ENCODE assay signal across 18 cellular contexts in the genomic region with DNA sequence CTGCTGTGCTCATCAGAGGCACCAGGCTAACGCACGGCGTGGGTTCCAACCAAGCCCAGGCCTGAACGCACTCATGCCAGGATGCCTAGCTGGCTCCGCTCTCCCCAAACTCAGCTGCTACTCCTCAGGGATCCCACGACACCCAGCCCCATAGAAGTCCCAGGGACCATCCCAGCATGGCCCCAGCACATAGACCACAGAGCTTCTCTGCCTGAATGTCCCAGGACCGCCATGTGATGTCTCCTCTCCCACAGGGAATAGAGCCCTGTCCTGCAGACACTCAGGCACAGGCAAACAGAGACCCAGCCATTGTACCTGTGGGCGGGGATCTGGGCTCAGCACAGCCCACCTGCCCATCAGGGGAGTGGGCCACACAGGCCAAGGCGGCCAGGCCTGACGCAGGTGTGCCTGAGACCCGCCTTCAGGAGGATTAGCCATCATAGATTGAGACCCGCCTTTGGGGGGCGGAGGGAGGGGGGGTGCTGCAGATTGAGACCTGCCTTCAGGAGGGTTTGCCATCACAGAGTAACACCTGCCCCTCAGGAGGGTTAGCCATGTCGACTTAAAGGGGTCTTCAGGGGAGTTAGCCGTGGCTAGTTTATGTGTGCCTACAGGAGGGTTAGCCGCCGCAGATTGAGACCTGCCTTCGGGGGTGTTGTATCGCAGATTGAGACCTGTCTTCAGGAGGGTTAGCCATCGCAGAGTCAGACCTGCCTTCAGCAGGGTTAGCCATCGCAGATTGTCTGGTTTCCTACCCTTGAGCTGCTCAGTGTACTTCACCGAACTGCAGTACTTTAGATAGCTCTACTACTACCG. TPM values are rescaled to one million over a fixed set of nuclear protein-coding genes. Genes with fewer than 3 reads are reported as not detected.
DNase-seq lines count a peak whose midpoint lies in the region; ATAC-seq, FAIRE-seq and TF ChIP-seq lines count a peak whose summit lies in the region.
"Had no signal": no experiment of that assay in that cellular context is flagged by ENCODE, and none has a peak within 500 bp of the region (broad histone marks: within the 10 kb centered on the region; RNA-seq: fewer than 3 reads in every experiment).

No MANE protein-coding gene starts in this region.

- ATAC-seq in left ventricle myocardium superior (no peak), HG02884 (IDR thresholded peaks at IDR 0.05; ENCODE audit: unreplicated experiment) (no peak)
- ATAC-seq: activated naive CD4-positive, alpha-beta T cell treated with anti-CD3 and anti-CD28 coated beads, Interleukin-2, amount 50 U/mL, for 72 hours; GM12878 had no signal

- no peak overlapping the region for H3K27ac ChIP-seq in colonic mucosa
- H3K27ac ChIP-seq: thoracic aorta had no signal

- FAIRE-seq in HTR-8/SVneo (lab: Jason Lieb, UNC) = no peak
- FAIRE-seq: bronchial epithelial cell, GM12878, H54 had no signal

- intact Hi-C loops in left ventricle myocardium superior (cut with micrococcal nuclease) (no loop called here), posterior cingulate gyrus (cut with DNase I) (no loop called here), colonic mucosa (cut with DNase I) (no loop called here)

- H3K36me3 ChIP-seq in H7 (replicated peaks; ENCODE audit: control insufficient read depth, insufficient read depth, low read length) = no peaks in the 10 kb centered on the region
- no peaks in the 10 kb centered on the region for H3K36me3 ChIP-seq in colonic mucosa
- H3K36me3 ChIP-seq: thoracic aorta had no signal

- DNase-seq in H7 = peak; percentile 57
- DNase-seq in activated CD8-positive, alpha-beta memory T cell treated with anti-CD3 and anti-CD28 coated beads for 24 hours = peak; percentile 37
- DNase-seq in left ventricle myocardium superior = peak; percentile 11
- DNase-seq in posterior cingulate gyrus = peak in 7 of 10 donors; percentile 2 to 74 (median 28)
- DNase-seq in HTR-8/SVneo (ENCODE audit: insufficient read length, low spot score) = no peak
- DNase-seq in amygdala (lab: John Stamatoyannopoulos, UW) = no peak
- no peak for DNase-seq in colonic mucosa
- DNase-seq: AML-193; Karpas-422; NCI-H1417; RPMI8226; stimulated activated CD4-positive, alpha-beta T cell treated with anti-CD3 and anti-CD28 coated beads, Interleukin-4, amount 100 ng/mL, for 1 hour had no signal

- H3K9ac ChIP-seq in colonic mucosa (ENCODE audit: low read depth in 2 of 2, low read length in 2 of 2) = no peak overlapping the region

- no peak overlapping the region for H3K4me3 ChIP-seq in H7 (ENCODE audit: insufficient read depth, low read depth, low read length)
- no peak overlapping the region for H3K4me3 ChIP-seq in colonic mucosa
- H3K4me3 ChIP-seq: GM12878, thoracic aorta had no signal

- no peaks in the 10 kb centered on the region for H3K4me1 ChIP-seq in colonic mucosa

- TF ChIP-seq CTCF in colonic mucosa (IDR thresholded peaks at IDR 0.05) = no peak

- H3K27me3 ChIP-seq in H7 (ENCODE audit: control insufficient read depth, insufficient read depth, low read length) (no peaks in the 10 kb centered on the region), colonic mucosa (no peaks in the 10 kb centered on the region)

- no peaks in the 10 kb centered on the region for H3K9me3 ChIP-seq in colonic mucosa
- H3K9me3 ChIP-seq: thoracic aorta had no signal

RNA-seq across cellular contexts. Expression of a gene that starts 29.0 kb away (rescaled TPM):
- 31.0 and 41.3 TPM in 2 replicates for total RNA-seq in H7 (2014; rRNA removed; shearing (Covaris generic))
- total RNA-seq in left ventricle myocardium superior (2.7 TPM), colonic mucosa (1 to 10 TPM; 1.0 to 1.9 TPM)
- total RNA-seq: thoracic aorta had no signal

Comparison
In these comparisons a context has a peak if more than half of its experiments do, and no peak if none do; other contexts are left out.
1. DNase-seq: peak in H7 (single experiment), activated CD8-positive, alpha-beta memory T cell treated with anti-CD3 and anti-CD28 coated beads for 24 hours (single experiment), left ventricle myocardium superior (single experiment) and posterior cingulate gyrus (7 of 10); none in HTR-8/SVneo (single experiment), amygdala (0 of 56) and colonic mucosa (single experiment).